Comparison of ENCODE assay signal across 22 cellular contexts in the genomic region with DNA sequence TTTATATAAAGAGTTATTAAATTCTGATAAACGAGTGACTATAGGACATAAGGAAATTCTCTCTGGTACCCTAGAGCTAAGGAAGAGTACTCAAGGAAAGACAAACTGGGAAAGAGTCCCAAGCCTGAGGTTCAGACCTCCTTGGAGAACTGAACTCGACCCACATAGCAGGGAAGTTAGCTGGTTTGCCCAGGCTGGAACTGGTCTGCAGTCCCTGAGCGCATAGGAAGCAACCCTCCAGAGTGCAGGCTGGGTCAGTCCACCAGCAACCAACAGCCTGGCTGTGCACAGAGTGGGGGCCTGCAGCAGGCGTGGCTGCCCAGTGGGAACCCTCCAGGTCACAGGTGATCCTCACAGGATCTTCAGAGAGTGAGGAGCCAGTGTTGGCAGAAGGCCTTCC.
A peak's percentile ranks its signal among the peaks of the same experiment; 100 is the strongest.
DNase-seq lines count a peak whose midpoint lies in the region; ATAC-seq, FAIRE-seq and TF ChIP-seq lines count a peak whose summit lies in the region.
"Had no signal": no experiment of that assay in that cellular context is flagged by ENCODE, and none has a peak within 500 bp of the region (broad histone marks: within the 10 kb centered on the region; RNA-seq: fewer than 3 reads in every experiment).

No MANE protein-coding gene starts in this region.

- H3K79me2 ChIP-seq in GM12878 (ENCODE audit: control insufficient read depth, insufficient read depth, low read length) = no peaks in the 10 kb centered on the region
- H3K79me2 ChIP-seq in smooth muscle cell (ENCODE audit: low read depth) = peaks cover 24% of the 10 kb centered on the region

- POLR2A ChIA-PET in GM12878 (lab: Charles Lee) = no interaction called here

- H4K20me1 ChIP-seq in GM12878 (ENCODE audit: control insufficient read depth, insufficient read depth) (no peaks in the 10 kb centered on the region), smooth muscle cell (ENCODE audit: low read depth) (no peaks in the 10 kb centered on the region)

- H3K9me3 ChIP-seq in GM12878 (replicated peaks; ENCODE audit: control insufficient read depth, insufficient read depth, low read length) = no peaks in the 10 kb centered on the region; the same call in 2 of the 3 replicates
- H3K9me3 ChIP-seq in smooth muscle cell (replicated peaks; ENCODE audit: low read depth) = no peaks in the 10 kb centered on the region
- H3K9me3 ChIP-seq in spleen = no peaks in the 10 kb centered on the region
- H3K9me3 ChIP-seq: sigmoid colon, transverse colon had no signal

- no peak overlapping the region for H3K4me2 ChIP-seq in GM12878 (ENCODE audit: control insufficient read depth, insufficient read depth)
- peak overlapping the region; percentile 82 for H3K4me2 ChIP-seq in smooth muscle cell
- H3K4me2 ChIP-seq: PC-9 had no signal

- H2AFZ ChIP-seq in GM12878 (ENCODE audit: control insufficient read depth, low read depth, low read length) (peak overlapping the region; percentile 5; the same call in 1 of the 2 replicates), smooth muscle cell (ENCODE audit: low read depth) (no peak overlapping the region)
- H2AFZ ChIP-seq: PC-9 had no signal

- H3K36me3 ChIP-seq in GM12878 (ENCODE audit: control insufficient read depth in 2 of 2, insufficient read depth in 2 of 2, low read length in 1 of 2) (no peaks in the 10 kb centered on the region), smooth muscle cell (ENCODE audit: low read depth) (no peaks in the 10 kb centered on the region), spleen (no peaks in the 10 kb centered on the region)

- H3K27me3 ChIP-seq in GM12878 (replicated peaks in 1 of 2; ENCODE audit: control insufficient read depth in 2 of 2, insufficient read depth in 2 of 2, low read length in 1 of 2) (no peaks in the 10 kb centered on the region; a peak in 1 of 4 replicates), smooth muscle cell (ENCODE audit: low read depth) (no peaks in the 10 kb centered on the region), spleen (replicated peaks in 1 of 7) (no peaks in the 10 kb centered on the region)
- H3K27me3 ChIP-seq: sigmoid colon, transverse colon had no signal

- peaks cover 16% of the 10 kb centered on the region for H3K4me1 ChIP-seq in GM12878 (ENCODE audit: control insufficient read depth, insufficient read depth, low read length)
- peaks cover 22% of the 10 kb centered on the region for H3K4me1 ChIP-seq in smooth muscle cell (ENCODE audit: low read depth)
- no peaks in the 10 kb centered on the region for H3K4me1 ChIP-seq in spleen

- WGBS in GM12878 (ENCODE audit: insufficient coverage, insufficient replicate concordance, low lambda C conversion rate, missing lambda C conversion rate) = 47% methylated on average over 4 of the region's 4 CpGs
- WGBS in smooth muscle cell (ENCODE audit: low lambda C conversion rate) = 94% methylated on average over 4 of the region's 4 CpGs
- 78 to 95% (median 82%) methylated on average over 3 to 4 of the region's 4 CpGs for WGBS in spleen, 5 donors

- DNase-seq in HTR-8/SVneo (ENCODE audit: insufficient read length, low spot score) (no peak), GM12878 (ENCODE audit: low read depth, low spot score) (no peak), left colon (no peak), smooth muscle cell (lab: John Stamatoyannopoulos, UW; ENCODE audit: unreplicated experiment) (no peak), spleen (no peak), DMS153 treated with DMSO at 0.1 percent for 48 hours (lab: John Stamatoyannopoulos, UW; ENCODE audit: unreplicated experiment) (no peak), NCI-H2081 treated with DMSO at 0.1 percent for 48 hours (lab: John Stamatoyannopoulos, UW) (no peak)
- DNase-seq in activated T-cell treated with anti-CD3 and anti-CD28 coated beads, Interleukin-2, amount 50 U/mL, for 1 hour = no peak
- DNase-seq: activated CD4-positive, CD25-positive, alpha-beta regulatory T cell treated with anti-CD3 and anti-CD28 coated beads, Interleukin-2, amount 50 U/mL, for 72 hours; activated naive CD8-positive, alpha-beta T cell treated with anti-CD3 and anti-CD28 coated beads, Interleukin-2, amount 10 ng/mL, durations not matched to agents 7 days and 5 days; AML-193; MM.1S; naive B cell; NCI-H2227 treated with DMSO at 0.1 percent for 48 hours; NCI-H774; PC-9; sigmoid colon; stimulated activated CD4-positive, alpha-beta T cell treated with anti-CD3 and anti-CD28 coated beads, Interleukin-2, amount 100 ng/mL, for 24 hours; T-helper 9 cell; transverse colon had no signal

- RAD21 ChIA-PET in GM12878 (lab: Charles Lee; ENCODE audit: unreplicated experiment) = no interaction called here

- in situ Hi-C loops in GM12878 (cut with MboI) = no loop called here

- H3K27ac ChIP-seq in GM12878 (ENCODE audit: control insufficient read depth, insufficient read depth) = no peak overlapping the region
- H3K27ac ChIP-seq in smooth muscle cell (ENCODE audit: low read depth) = peak overlapping the region; percentile 100
- H3K27ac ChIP-seq in spleen = peak overlapping the region in 1 of 8 donors; percentile 6
- H3K27ac ChIP-seq: PC-9, sigmoid colon, SK-N-MC, transverse colon had no signal

- BruUV-seq in GM12878 (replicated peaks; lab: Mats Ljungman, UMichigan) = no TSS peak

- H3F3A ChIP-seq in smooth muscle cell (ENCODE audit: low read depth) = peaks cover 4% of the 10 kb centered on the region

- TF ChIP-seq CTCF in GM12878 (IDR thresholded peaks at IDR 0.05 in 2 of 3, conservative IDR thresholded peaks at IDR 0.05 in 1 of 3; ENCODE audit: control insufficient read depth in 2 of 3, extremely low read depth in 1 of 3, insufficient read depth in 1 of 3, low read depth in 3 of 3, low read length in 3 of 3) (no peak), smooth muscle cell (IDR thresholded peaks at IDR 0.05; ENCODE audit: borderline replicate concordance, insufficient read depth, poor library complexity, severe bottlenecking) (no peak), spleen (IDR thresholded peaks at IDR 0.05 in 8 of 11, conservative IDR thresholded peaks at IDR 0.05 in 3 of 11) (no peak)

- TF ChIP-seq RAD21 in GM12878 (IDR thresholded peaks at IDR 0.05; ENCODE audit: insufficient read depth, low read depth, low read length) = no peak

- intact Hi-C loops in GM12878 (cut with micrococcal nuclease; ENCODE audit: unreplicated experiment) = loop anchor here (10.0 kb wide), 1 partner anchor 161 kb away; a partner anchor contains a TSS
- intact Hi-C loops in left colon (cut with DNase I, micrococcal nuclease) = no loop called here
- intact Hi-C loops in spleen (cut with DNase I; ENCODE audit: low total_unique reads) = no loop called here

- SMC1A ChIA-PET in GM12878 (lab: Charles Lee; ENCODE audit: uncharacterized antibody, unreplicated experiment) = no interaction called here

- ATAC-seq in GM12878 (peak; percentile 26; the same call in 1 of the 3 replicates), left colon (peak; percentile 11)
- ATAC-seq: esophagus mucosa had no signal

- H3K4me3 ChIP-seq in GM12878 = no peak overlapping the region
- no peak overlapping the region for H3K4me3 ChIP-seq in smooth muscle cell
- no peak overlapping the region for H3K4me3 ChIP-seq in spleen
- H3K4me3 ChIP-seq: PC-9, sigmoid colon, SK-N-MC, transverse colon had no signal

- CTCF ChIA-PET in GM12878 (lab: Yijun Ruan, JAX) = interaction anchor here (1.2 to 1.7 kb wide), 2 partner anchors 260 to 261 kb away, joined by 3 to 4 read pairs; no protein-coding TSS in a partner anchor

- FAIRE-seq in HTR-8/SVneo (lab: Jason Lieb, UNC) (peak; percentile 20), GM12878 (lab: Jason Lieb, UNC) (no peak)

- no peak for TF ChIP-seq EP300 in GM12878 (IDR thresholded peaks at IDR 0.05; ENCODE audit: borderline replicate concordance in 1 of 2, control insufficient read depth in 1 of 2, low read depth in 2 of 2, low read length in 2 of 2)

- TF ChIP-seq POLR2A in GM12878 (IDR thresholded peaks at IDR 0.05; ENCODE audit: low read depth, low read length) (no peak), spleen (IDR thresholded peaks at IDR 0.05) (no peak)

- H3K9ac ChIP-seq in GM12878 (ENCODE audit: control insufficient read depth, insufficient read depth, low read length) (no peak overlapping the region), smooth muscle cell (ENCODE audit: low read depth) (peak overlapping the region; percentile 95)

TF ChIP-seq in GM12878, 131 proteins besides CTCF, POLR2A, EP300 and RAD21:
- TF ChIP-seq ZNF217 (IDR thresholded peaks at IDR 0.05) = no peak
- TF ChIP-seq, protein P1, sequence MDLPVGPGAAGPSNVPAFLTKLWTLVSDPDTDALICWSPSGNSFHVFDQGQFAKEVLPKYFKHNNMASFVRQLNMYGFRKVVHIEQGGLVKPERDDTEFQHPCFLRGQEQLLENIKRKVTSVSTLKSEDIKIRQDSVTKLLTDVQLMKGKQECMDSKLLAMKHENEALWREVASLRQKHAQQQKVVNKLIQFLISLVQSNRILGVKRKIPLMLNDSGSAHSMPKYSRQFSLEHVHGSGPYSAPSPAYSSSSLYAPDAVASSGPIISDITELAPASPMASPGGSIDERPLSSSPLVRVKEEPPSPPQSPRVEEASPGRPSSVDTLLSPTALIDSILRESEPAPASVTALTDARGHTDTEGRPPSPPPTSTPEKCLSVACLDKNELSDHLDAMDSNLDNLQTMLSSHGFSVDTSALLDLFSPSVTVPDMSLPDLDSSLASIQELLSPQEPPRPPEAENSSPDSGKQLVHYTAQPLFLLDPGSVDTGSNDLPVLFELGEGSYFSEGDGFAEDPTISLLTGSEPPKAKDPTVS (IDR thresholded peaks at IDR 0.05; ENCODE audit: low read depth, low read length) = no peak
- no peak for TF ChIP-seq ATF7 (IDR thresholded peaks at IDR 0.05; ENCODE audit: low read depth)
- TF ChIP-seq, protein P2, sequence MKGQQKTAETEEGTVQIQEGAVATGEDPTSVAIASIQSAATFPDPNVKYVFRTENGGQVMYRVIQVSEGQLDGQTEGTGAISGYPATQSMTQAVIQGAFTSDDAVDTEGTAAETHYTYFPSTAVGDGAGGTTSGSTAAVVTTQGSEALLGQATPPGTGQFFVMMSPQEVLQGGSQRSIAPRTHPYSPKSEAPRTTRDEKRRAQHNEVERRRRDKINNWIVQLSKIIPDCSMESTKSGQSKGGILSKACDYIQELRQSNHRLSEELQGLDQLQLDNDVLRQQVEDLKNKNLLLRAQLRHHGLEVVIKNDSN (IDR thresholded peaks at IDR 0.05; ENCODE audit: borderline replicate concordance, extremely low read length, insufficient read depth, low read depth, low read length) = no peak
- no peak for TF ChIP-seq SIX5 (IDR thresholded peaks at IDR 0.05; ENCODE audit: low read depth, low read length, severe bottlenecking)
